In the genomic region with DNA sequence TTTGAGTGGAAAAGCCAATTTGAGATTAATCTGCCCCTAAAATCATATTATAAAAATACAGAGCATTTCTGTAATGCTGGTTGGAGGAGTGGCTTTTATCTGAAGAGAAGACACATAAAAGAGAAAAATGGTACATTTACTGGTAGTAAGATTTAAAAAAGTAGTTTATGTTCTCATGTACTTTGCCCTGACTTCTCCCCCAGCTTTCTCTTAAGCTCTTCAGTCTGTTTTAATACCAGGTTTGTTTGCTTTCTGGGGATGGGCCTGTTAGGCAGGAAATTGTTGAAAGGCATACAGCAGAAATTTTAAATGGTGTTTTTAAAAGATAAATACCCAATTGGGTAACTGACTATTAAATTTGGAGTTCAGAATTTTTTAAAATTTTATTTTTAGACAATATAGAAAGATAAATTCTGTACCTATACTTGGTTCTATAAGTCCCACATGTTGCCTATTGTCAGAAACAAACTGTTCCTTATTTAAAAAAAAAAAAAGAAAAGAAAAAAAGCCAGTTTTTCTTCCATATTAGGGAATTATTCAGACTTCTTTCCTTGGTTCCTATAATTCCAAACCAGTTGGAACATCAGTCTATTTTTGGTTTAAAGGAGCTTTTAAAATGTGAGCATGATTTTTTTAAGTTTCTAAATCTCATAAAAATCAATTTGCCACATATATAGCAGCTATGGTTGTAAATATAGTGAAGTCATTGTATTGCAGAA, we compare ENCODE assay signal across 1 cellular context.
TF ChIP-seq lines count a peak whose summit lies in the region.

No MANE protein-coding gene starts in this region.

TF ChIP-seq in liver, 16 proteins besides CTCF, POLR2A, EP300 and RAD21 (continued from another document):
- no peak for TF ChIP-seq ATF3 (IDR thresholded peaks at IDR 0.05)
